11 cellular contexts compared by ENCODE assay signal in genomic region chr11:102172127-102172848, GRCh38.
DNase-seq lines count a peak whose midpoint lies in the region; ATAC-seq and TF ChIP-seq lines count a peak whose summit lies in the region.
"Had no signal": no experiment of that assay in that cellular context is flagged by ENCODE, and none has a peak within 500 bp of the region (broad histone marks: within the 10 kb centered on the region; RNA-seq: fewer than 3 reads in every experiment).

No MANE protein-coding gene starts in this region.

- H2AFZ ChIP-seq in smooth muscle cell (ENCODE audit: low read depth) = no peak overlapping the region

- H3K4me3 Mint-ChIP-seq in WTC11 = no peak overlapping the region
- H3K4me3 Mint-ChIP-seq: activated CD8-positive, alpha-beta T cell treated with anti-CD3 and anti-CD28 coated beads, Interleukin-2, amount 10 ng/mL, durations not matched to agents 7 days and 5 days had no signal

- peaks cover 15% of the 10 kb centered on the region for H3K36me3 Mint-ChIP-seq in WTC11

- H4K20me1 ChIP-seq in smooth muscle cell (ENCODE audit: low read depth) = peaks cover 40% of the 10 kb centered on the region

- ATAC-seq in WTC11 (no peak), HG02970 (IDR thresholded peaks at IDR 0.05; ENCODE audit: low FRiP score, unreplicated experiment) (no peak), HG02798 (IDR thresholded peaks at IDR 0.05; ENCODE audit: poor library complexity, unreplicated experiment) (no peak)
- ATAC-seq: activated CD8-positive, alpha-beta T cell treated with anti-CD3 and anti-CD28 coated beads, Interleukin-2, amount 10 ng/mL, durations not matched to agents 7 days and 5 days had no signal

- POLR2A ChIA-PET in WTC11 (lab: Charles Lee) = interaction anchor here (0.7 kb wide), 1 partner anchor 176 kb away, joined by 6 read pairs; no protein-coding TSS in a partner anchor

- H3K9me3 Mint-ChIP-seq in WTC11 = no peaks in the 10 kb centered on the region

- H3K4me2 ChIP-seq in smooth muscle cell = peak overlapping the region; percentile 76

- whole genome bisulfite sequencing in smooth muscle cell (ENCODE audit: low lambda C conversion rate) = 66% methylated on average over 5 of the region's 6 CpGs

- H3K79me2 ChIP-seq in smooth muscle cell (ENCODE audit: low read depth) = peaks cover 96% of the 10 kb centered on the region

- CTCF ChIA-PET in WTC11 (lab: Charles Lee) = interaction anchor here (0.6 to 1.3 kb wide), 3 partner anchors 13 to 81 kb away, joined by 3 to 7 read pairs (median 4); no protein-coding TSS in a partner anchor

- H3F3A ChIP-seq in smooth muscle cell (ENCODE audit: low read depth) = peaks cover 24% of the 10 kb centered on the region

- H3K36me3 ChIP-seq in smooth muscle cell (ENCODE audit: low read depth) = peaks cover 12% of the 10 kb centered on the region

- H3K27me3 ChIP-seq in smooth muscle cell (ENCODE audit: low read depth) = no peaks in the 10 kb centered on the region
- H3K27me3 ChIP-seq: heart right ventricle had no signal

- peak overlapping the region; percentile 4; the same call in 1 of the 2 replicates for H3K27ac Mint-ChIP-seq in WTC11
- H3K27ac Mint-ChIP-seq: activated CD8-positive, alpha-beta T cell treated with anti-CD3 and anti-CD28 coated beads, Interleukin-2, amount 10 ng/mL, durations not matched to agents 7 days and 5 days had no signal

- DNase-seq in GM04504 (ENCODE audit: low read depth) (peak; percentile 39), WTC11 (ENCODE audit: low spot score) (no peak), fibroblast of pulmonary artery (ENCODE audit: low read depth) (peak; percentile 78), smooth muscle cell (lab: John Stamatoyannopoulos, UW; ENCODE audit: unreplicated experiment) (no peak), DMS79 treated with DMSO at 0.1 percent for 48 hours (lab: John Stamatoyannopoulos, UW) (no peak)
- DNase-seq in activated naive CD4-positive, alpha-beta T cell (lab: John Stamatoyannopoulos, UW) = no peak
- DNase-seq: activated CD8-positive, alpha-beta T cell treated with anti-CD3 and anti-CD28 coated beads, Interleukin-2, amount 10 ng/mL, durations not matched to agents 7 days and 5 days; heart right ventricle; NCI-H526 had no signal

- H3K27ac ChIP-seq in smooth muscle cell (ENCODE audit: low read depth) = peak overlapping the region; percentile 66

- no peak for TF ChIP-seq CTCF in WTC11 (IDR thresholded peaks at IDR 0.05)
- TF ChIP-seq CTCF in fibroblast of pulmonary artery (IDR thresholded peaks at IDR 0.05; ENCODE audit: low read length, missing control alignments) = no peak
- TF ChIP-seq CTCF in smooth muscle cell (IDR thresholded peaks at IDR 0.05; ENCODE audit: borderline replicate concordance, insufficient read depth, poor library complexity, severe bottlenecking) = no peak

- no peak overlapping the region for H3K4me3 ChIP-seq in fibroblast of pulmonary artery (replicated peaks; ENCODE audit: low read depth, low read length)
- no peak overlapping the region for H3K4me3 ChIP-seq in smooth muscle cell
- H3K4me3 ChIP-seq: heart right ventricle had no signal

- no peaks in the 10 kb centered on the region for H3K27me3 Mint-ChIP-seq in WTC11 (ENCODE audit: low read depth)

- peaks cover 24% of the 10 kb centered on the region for H3K4me1 ChIP-seq in smooth muscle cell (ENCODE audit: low read depth)

- H3K9me3 ChIP-seq in smooth muscle cell (replicated peaks; ENCODE audit: low read depth) = no peaks in the 10 kb centered on the region
- H3K9me3 ChIP-seq: heart right ventricle had no signal

- H3K4me1 Mint-ChIP-seq in WTC11 = peaks cover 16% of the 10 kb centered on the region

- H3K9ac ChIP-seq in smooth muscle cell (ENCODE audit: low read depth) = no peak overlapping the region

TF ChIP-seq in WTC11, 78 proteins besides CTCF, POLR2A, EP300 and RAD21:
- TF ChIP-seq ZNF219 (CRISPR knock-in tag; IDR thresholded peaks at IDR 0.05; ENCODE audit: borderline replicate concordance) = no peak
- TF ChIP-seq CBFB (CRISPR knock-in tag; IDR thresholded peaks at IDR 0.05; ENCODE audit: low read depth) = no peak
- TF ChIP-seq TEAD1 (CRISPR knock-in tag; IDR thresholded peaks at IDR 0.05) = no peak

Comparison
In these comparisons a context has a peak if more than half of its experiments do, and no peak if none do; other contexts are left out.
1. DNase-seq: peak in GM04504 (single experiment) and fibroblast of pulmonary artery (single experiment); none in WTC11 (single experiment), smooth muscle cell (single experiment), DMS79 treated with DMSO at 0.1 percent for 48 hours (single experiment) and activated naive CD4-positive, alpha-beta T cell (0 of 4).